1 cellular context compared by ENCODE assay signal in genomic region chr2:42359894-42360483, GRCh38.
TF ChIP-seq lines count a peak whose summit lies in the region.

No MANE protein-coding gene starts in this region.

TF ChIP-seq in HepG2, 621 proteins besides CTCF, POLR2A, EP300 and RAD21 (continued from another document):
- TF ChIP-seq IKZF5 (CRISPR knock-in tag; IDR thresholded peaks at IDR 0.05), result no peak
- 0 out of 2 replicates have a peak, but pooled peaks have one; percentile 30 for TF ChIP-seq ZMAT3 (CRISPR knock-in tag; conservative IDR thresholded peaks at IDR 0.05)
- no peak for TF ChIP-seq PRMT3 (CRISPR knock-in tag; IDR thresholded peaks at IDR 0.05; ENCODE audit: borderline replicate concordance, low read depth)
- 0 out of 2 replicates have a peak, but pooled peaks have one; percentile 20 for TF ChIP-seq FOXP4 (CRISPR knock-in tag; IDR thresholded peaks at IDR 0.05)
- TF ChIP-seq GFI1 (CRISPR knock-in tag; IDR thresholded peaks at IDR 0.05; ENCODE audit: borderline replicate concordance), result peak; percentile 54
- TF ChIP-seq ELF3 (CRISPR knock-in tag; IDR thresholded peaks at IDR 0.05), result peak; percentile 42; the same call in 1 of the 2 replicates
- no peak for TF ChIP-seq SNAPC4 (CRISPR knock-in tag; IDR thresholded peaks at IDR 0.05)
- no peak for TF ChIP-seq BCL3 (CRISPR knock-in tag; IDR thresholded peaks at IDR 0.05)
- peak; percentile 35 for TF ChIP-seq ZFX (CRISPR knock-in tag; IDR thresholded peaks at IDR 0.05; ENCODE audit: low read depth)
- 0 out of 2 replicates have a peak, but pooled peaks have one; percentile 7 for TF ChIP-seq SMYD3 (CRISPR knock-in tag; IDR thresholded peaks at IDR 0.05)
- TF ChIP-seq KMT2A (CRISPR knock-in tag; IDR thresholded peaks at IDR 0.05), result no peak
- TF ChIP-seq ZKSCAN1 (IDR thresholded peaks at IDR 0.05; ENCODE audit: low read length), result 0 out of 2 replicates have a peak, but pooled peaks have one; percentile 8
- TF ChIP-seq NCOA1 (CRISPR knock-in tag; IDR thresholded peaks at IDR 0.05), result peak; percentile 64; the same call in 1 of the 2 replicates
- 0 out of 2 replicates have a peak, but pooled peaks have one; percentile 36 for TF ChIP-seq REPIN1 (CRISPR knock-in tag; IDR thresholded peaks at IDR 0.05; ENCODE audit: borderline replicate concordance, low read depth)
- 0 out of 2 replicates have a peak, but pooled peaks have one; percentile 1 for TF ChIP-seq MAX (IDR thresholded peaks at IDR 0.05)
- 0 out of 2 replicates have a peak, but pooled peaks have one; percentile 26 for TF ChIP-seq ZNF790 (CRISPR knock-in tag; IDR thresholded peaks at IDR 0.05; ENCODE audit: borderline replicate concordance)
- 0 out of 2 replicates have a peak, but pooled peaks have one; percentile 21 for TF ChIP-seq ZNF709 (CRISPR knock-in tag; IDR thresholded peaks at IDR 0.05)
- TF ChIP-seq ZBTB25 (CRISPR knock-in tag; IDR thresholded peaks at IDR 0.05), result peak; percentile 56; the same call in 1 of the 2 replicates
- no peak for TF ChIP-seq XRCC5 (optimal IDR thresholded peaks at IDR 0.05; ENCODE audit: low read length)
- TF ChIP-seq REL (CRISPR knock-in tag; conservative IDR thresholded peaks at IDR 0.05), result no peak
- no peak for TF ChIP-seq ZNF513 (CRISPR knock-in tag; conservative IDR thresholded peaks at IDR 0.05)
- peak; percentile 64 for TF ChIP-seq CEBPG (CRISPR knock-in tag; IDR thresholded peaks at IDR 0.05)
- TF ChIP-seq ZNF768 (CRISPR knock-in tag; IDR thresholded peaks at IDR 0.05), result no peak
- peak; percentile 71 for TF ChIP-seq CEBPB (IDR thresholded peaks at IDR 0.05; ENCODE audit: borderline replicate concordance, low read depth, low read length)
- no peak for TF ChIP-seq ZSCAN9 (CRISPR knock-in tag; IDR thresholded peaks at IDR 0.05; ENCODE audit: borderline replicate concordance)
- TF ChIP-seq TOE1 (CRISPR knock-in tag; IDR thresholded peaks at IDR 0.05), result no peak
- peak; percentile 88 for TF ChIP-seq ZNF121 (CRISPR knock-in tag; IDR thresholded peaks at IDR 0.05)
- TF ChIP-seq FOXC1 (CRISPR knock-in tag; IDR thresholded peaks at IDR 0.05; ENCODE audit: borderline replicate concordance), result peak; percentile 3; the same call in 1 of the 2 replicates
- no peak for TF ChIP-seq SP5 (CRISPR knock-in tag; IDR thresholded peaks at IDR 0.05; ENCODE audit: borderline replicate concordance, low read depth)
- no peak for TF ChIP-seq KDM3A (CRISPR knock-in tag; IDR thresholded peaks at IDR 0.05; ENCODE audit: low read depth)
- TF ChIP-seq MTERF4 (CRISPR knock-in tag; IDR thresholded peaks at IDR 0.05), result no peak
- TF ChIP-seq ZNF260 (CRISPR knock-in tag; IDR thresholded peaks at IDR 0.05; ENCODE audit: borderline replicate concordance, low read depth), result no peak
